ENCODE assay signal across 22 cellular contexts in the genomic region with DNA sequence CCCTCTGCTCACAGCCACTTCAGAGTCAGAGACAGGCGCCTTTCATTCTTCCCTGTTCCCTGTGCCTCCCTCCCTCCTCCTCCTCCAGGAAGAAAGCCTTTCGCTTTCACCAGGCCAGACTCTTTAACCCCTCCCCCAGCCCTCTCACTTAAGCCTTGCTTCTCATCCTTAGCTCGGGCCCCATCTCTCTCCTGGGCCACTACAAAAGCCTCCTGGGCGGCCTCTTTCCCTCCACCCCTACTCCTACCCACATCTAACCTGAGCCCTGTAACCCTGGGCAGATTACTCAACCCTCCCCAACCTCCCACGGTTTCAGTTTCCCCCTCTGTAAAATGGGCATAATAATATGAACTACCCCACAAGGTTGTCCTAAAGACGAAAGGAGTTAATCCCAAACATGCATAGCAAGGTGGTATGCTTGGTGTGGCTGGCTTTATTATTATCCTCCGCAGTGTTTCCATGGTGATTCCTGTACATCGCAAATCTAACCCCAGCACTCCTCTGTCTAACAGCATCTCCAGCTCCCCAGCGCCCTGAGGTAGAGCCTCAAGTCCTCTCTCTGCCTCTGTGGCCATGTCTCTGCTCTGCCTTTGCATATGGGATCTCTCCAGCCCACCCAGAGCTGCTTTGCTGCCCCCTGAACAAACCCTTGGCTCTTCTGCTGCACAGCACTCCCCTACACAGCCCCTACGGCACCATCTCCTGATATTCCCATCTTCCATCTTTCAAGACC. TPM values are rescaled to one million over a fixed set of nuclear protein-coding genes. Genes with fewer than 3 reads are reported as not detected.
DNase-seq lines count a peak whose midpoint lies in the region; ATAC-seq and TF ChIP-seq lines count a peak whose summit lies in the region.
"Had no signal": no experiment of that assay in that cellular context is flagged by ENCODE, and none has a peak within 500 bp of the region (broad histone marks: within the 10 kb centered on the region; RNA-seq: fewer than 3 reads in every experiment).

No MANE protein-coding gene starts in this region.

- H3K79me1 ChIP-seq in neuronal stem cell (ENCODE audit: low read depth, low read length): no peaks in the 10 kb centered on the region

- no peak overlapping the region for H3K14ac ChIP-seq in neuronal stem cell (ENCODE audit: low read length)

- H3K23ac ChIP-seq in neuronal stem cell (ENCODE audit: low read depth, low read length, poor library complexity): no peak overlapping the region

- peaks cover 0 to under 1% of the 10 kb centered on the region in 2 donors for H3K9me3 ChIP-seq in neuronal stem cell (replicated peaks in 1 of 2; ENCODE audit: control insufficient read depth in 2 of 2, insufficient read depth in 1 of 2, low read depth in 1 of 2, low read length in 2 of 2)
- H3K9me3 ChIP-seq: esophagus squamous epithelium, upper lobe of right lung had no signal

- H2BK120ac ChIP-seq in neuronal stem cell (ENCODE audit: low read depth, low read length): no peak overlapping the region

- peak overlapping the region; percentile 71 for H2BK15ac ChIP-seq in neuronal stem cell (ENCODE audit: low read length)

- no peaks in the 10 kb centered on the region for H3K36me3 ChIP-seq in neuronal stem cell (replicated peaks in 1 of 2; ENCODE audit: control insufficient read depth in 2 of 2, insufficient read depth in 2 of 2, low read length in 2 of 2)
- H3K36me3 ChIP-seq: upper lobe of right lung had no signal

- peak overlapping the region; percentile 64 for H2AK5ac ChIP-seq in neuronal stem cell (ENCODE audit: low read depth, low read length)

- H4K91ac ChIP-seq in neuronal stem cell (ENCODE audit: low read depth, low read length, poor library complexity): no peak overlapping the region

- no peak overlapping the region for H2BK5ac ChIP-seq in neuronal stem cell (ENCODE audit: low read length)

- H3K4ac ChIP-seq in neuronal stem cell (ENCODE audit: low read length): no peak overlapping the region

- H3K27ac ChIP-seq in neuronal stem cell (replicated peaks; ENCODE audit: low read length): peak overlapping the region; percentile 63
- H3K27ac ChIP-seq: esophagus squamous epithelium, upper lobe of right lung had no signal

- no peak overlapping the region for H3K27ac Mint-ChIP-seq in chondrocyte (ENCODE audit: unreplicated experiment)
- H3K27ac Mint-ChIP-seq: activated T-helper 2 cell treated with anti-CD3 and anti-CD28 coated beads, Interferon-gamma antibody, Interleukin-2, Interleukin-4, amounts not matched to agents 10 μg/mL and 5 μg/mL and 100 μg/mL, durations not matched to agents 14 hours and 24 hours and 36 hours; brain had no signal

- H4K8ac ChIP-seq in neuronal stem cell (ENCODE audit: low read depth, low read length): no peak overlapping the region

- peak; percentile 47 to 63 for ATAC-seq in activated T-cell treated with anti-CD3 and anti-CD28 coated beads, Interleukin-2, amount 50 U/mL, for 4 hours
- ATAC-seq in HG03025 (IDR thresholded peaks at IDR 0.05; ENCODE audit: low FRiP score, unreplicated experiment): no peak
- no peak for ATAC-seq in GM19328 (IDR thresholded peaks at IDR 0.05; ENCODE audit: unreplicated experiment)
- ATAC-seq: sciatic nerve, upper lobe of right lung had no signal

- no peaks in the 10 kb centered on the region for H3K9me3 Mint-ChIP-seq in activated T-cell treated with anti-CD3 and anti-CD28 coated beads, Interleukin-2, amount 50 U/mL, for 4 hours
- no peaks in the 10 kb centered on the region for H3K9me3 Mint-ChIP-seq in chondrocyte (ENCODE audit: low read depth)
- H3K9me3 Mint-ChIP-seq: activated T-helper 2 cell treated with anti-CD3 and anti-CD28 coated beads, Interferon-gamma antibody, Interleukin-2, Interleukin-4, amounts not matched to agents 10 μg/mL and 5 μg/mL and 100 μg/mL, durations not matched to agents 14 hours and 24 hours and 36 hours; CD8-positive, alpha-beta memory T cell had no signal

- TF ChIP-seq CTCF in chondrocyte (IDR thresholded peaks at IDR 0.05): no peak

- peak overlapping the region; percentile 52 for H2AFZ ChIP-seq in neuronal stem cell (ENCODE audit: low read length)

- no peak overlapping the region for H3K9ac ChIP-seq in neuronal stem cell (ENCODE audit: low read depth, low read length, poor library complexity)

- H3K36me3 Mint-ChIP-seq in activated T-cell treated with anti-CD3 and anti-CD28 coated beads, Interleukin-2, amount 50 U/mL, for 4 hours (ENCODE audit: insufficient read depth): no peaks in the 10 kb centered on the region
- H3K36me3 Mint-ChIP-seq in chondrocyte (ENCODE audit: low read depth): peaks cover 11% of the 10 kb centered on the region
- H3K36me3 Mint-ChIP-seq: CD8-positive, alpha-beta memory T cell had no signal

- peaks cover 6% of the 10 kb centered on the region for H3K4me1 Mint-ChIP-seq in activated T-cell treated with anti-CD3 and anti-CD28 coated beads, Interleukin-2, amount 50 U/mL, for 4 hours (ENCODE audit: low read depth)
- peaks cover 4% of the 10 kb centered on the region for H3K4me1 Mint-ChIP-seq in chondrocyte (ENCODE audit: low read depth)
- H3K4me1 Mint-ChIP-seq: CD8-positive, alpha-beta memory T cell had no signal

- H3K4me3 Mint-ChIP-seq in activated T-cell treated with anti-CD3 and anti-CD28 coated beads, Interleukin-2, amount 50 U/mL, for 4 hours: no peak overlapping the region
- H3K4me3 Mint-ChIP-seq in chondrocyte (ENCODE audit: unreplicated experiment): no peak overlapping the region

- H3K4me2 ChIP-seq in neuronal stem cell (ENCODE audit: insufficient read depth, low read length, poor library complexity, severe bottlenecking): no peak overlapping the region

- H3K4me1 ChIP-seq in neuronal stem cell (ENCODE audit: control insufficient read depth in 2 of 2, insufficient read depth in 1 of 2, low read depth in 1 of 2, low read length in 2 of 2): peaks cover 24 to 26% of the 10 kb centered on the region in 2 donors
- H3K4me1 ChIP-seq: upper lobe of right lung had no signal

- H3K27me3 ChIP-seq in neuronal stem cell (ENCODE audit: control insufficient read depth in 3 of 3, insufficient read depth in 3 of 3, low read depth in 1 of 3, low read length in 3 of 3): no peaks in the 10 kb centered on the region
- H3K27me3 ChIP-seq: esophagus squamous epithelium, upper lobe of right lung had no signal

- peaks cover 2% of the 10 kb centered on the region for H3K27me3 Mint-ChIP-seq in activated T-cell treated with anti-CD3 and anti-CD28 coated beads, Interleukin-2, amount 50 U/mL, for 4 hours (ENCODE audit: low read depth)
- peaks cover 5% of the 10 kb centered on the region for H3K27me3 Mint-ChIP-seq in chondrocyte (ENCODE audit: low read depth)

- no peak overlapping the region for H3K4me3 ChIP-seq in neuronal stem cell (ENCODE audit: low read length in 2 of 2)
- H3K4me3 ChIP-seq: esophagus squamous epithelium, upper lobe of right lung had no signal

- WGBS in neuronal stem cell (ENCODE audit: extremely low coverage in 2 of 2, insufficient read length in 2 of 2, insufficient replicate concordance in 1 of 2), 2 donors: no CpG with 5 or more reads among the region's 10 CpGs

- no peak overlapping the region for H2BK12ac ChIP-seq in neuronal stem cell (ENCODE audit: low read length)

- peak overlapping the region; percentile 74 for H3K18ac ChIP-seq in neuronal stem cell (ENCODE audit: low read length)

- no peak for DNase-seq in activated T-cell treated with anti-CD3 and anti-CD28 coated beads, Interleukin-2, amount 50 U/mL, for 4 hours
- no peak for DNase-seq in activated T-cell treated with anti-CD3 and anti-CD28 coated beads, Interleukin-2, amount 50 U/mL, for 1 hour
- DNase-seq in RPMI8226 (peak; percentile 26), chondrocyte (ENCODE audit: low spot score) (peak; percentile 42), neuronal stem cell (ENCODE audit: low spot score) (no peak), NCI-H524 (lab: John Stamatoyannopoulos, UW) (no peak)
- DNase-seq: CD8-positive, alpha-beta memory T cell; dermis blood vessel endothelial cell; esophagus squamous epithelium; MV-4-11; NCI-H748 treated with DMSO at 0.1 percent for 48 hours; stimulated activated naive CD4-positive, alpha-beta T cell; upper lobe of right lung had no signal

RNA-seq across cellular contexts. Expression of gene PIMREG, which starts 17.7 kb away (rescaled TPM):
- total RNA-seq in activated T-cell treated with anti-CD3 and anti-CD28 coated beads, Interleukin-2, amount 50 U/mL, for 4 hours: 1 to 10 TPM in 2 of 3 donors, under 1 TPM in 1; 0.82 to 1.9 (median 1.7) TPM
- total RNA-seq in chondrocyte: 5.2 to 7.4 TPM (median 7.0 TPM) in 3 replicates
- 103 TPM for polyA plus RNA-seq in neuronal stem cell (2013, experiment 1 of 2)
- 98.6 TPM for polyA plus RNA-seq in neuronal stem cell (2013, experiment 2 of 2)
- total RNA-seq: mononuclear cell, sciatic nerve had no signal
- polyA plus RNA-seq: CD8-positive, alpha-beta memory T cell had no signal

RNA-seq across cellular contexts. Expression of gene AIPL1, which starts 27.0 kb away (rescaled TPM):
- total RNA-seq in activated T-cell treated with anti-CD3 and anti-CD28 coated beads, Interleukin-2, amount 50 U/mL, for 4 hours: not detected
- not detected in 3 replicates for total RNA-seq in chondrocyte
- polyA plus RNA-seq in neuronal stem cell (2013, experiment 1 of 2): 0.26 TPM
- polyA plus RNA-seq in neuronal stem cell (2013, experiment 2 of 2): 0.35 TPM
- total RNA-seq: activated T-helper 2 cell treated with anti-CD3 and anti-CD28 coated beads, Interferon-gamma antibody, Interleukin-2, Interleukin-4, amounts not matched to agents 10 μg/mL and 5 μg/mL and 100 μg/mL, durations not matched to agents 14 hours and 24 hours and 36 hours; CD8-positive, alpha-beta memory T cell; dermis blood vessel endothelial cell; esophagus squamous epithelium; kidney; omental fat pad; RPMI7951; sciatic nerve; upper lobe of right lung had no signal
- polyA plus RNA-seq: CD8-positive, alpha-beta memory T cell had no signal

Comparison
In these comparisons a context has a peak if more than half of its experiments do, and no peak if none do; other contexts are left out.
1. ATAC-seq: peak in activated T-cell treated with anti-CD3 and anti-CD28 coated beads, Interleukin-2, amount 50 U/mL, for 4 hours (2 of 2); none in HG03025 (single experiment) and GM19328 (single experiment).
2. DNase-seq: peak in RPMI8226 (single experiment) and chondrocyte (single experiment); none in activated T-cell treated with anti-CD3 and anti-CD28 coated beads, Interleukin-2, amount 50 U/mL, for 4 hours (single experiment), activated T-cell treated with anti-CD3 and anti-CD28 coated beads, Interleukin-2, amount 50 U/mL, for 1 hour (single experiment), neuronal stem cell (single experiment) and NCI-H524 (0 of 2).